In the genomic region with DNA sequence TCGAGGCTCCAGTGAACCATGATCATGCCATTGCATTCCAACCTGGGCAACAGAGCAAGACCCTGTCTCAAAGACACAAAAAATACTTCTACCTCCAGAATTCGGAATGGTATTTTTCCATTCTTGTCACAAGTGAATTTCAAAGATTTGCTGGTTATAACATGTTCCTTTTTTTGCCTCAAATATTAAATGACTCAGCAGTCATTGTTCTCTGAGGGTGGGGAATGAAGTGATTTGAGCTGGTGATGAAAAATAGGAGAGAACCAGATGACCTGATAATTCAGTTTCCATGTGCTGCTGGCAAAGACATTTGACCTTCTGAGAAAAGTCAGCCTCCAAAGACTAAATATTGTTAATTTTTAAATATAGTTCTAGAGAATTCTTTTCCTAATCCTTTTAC, we compare ENCODE assay signal across 15 cellular contexts.
DNase-seq lines count a peak whose midpoint lies in the region; ATAC-seq and TF ChIP-seq lines count a peak whose summit lies in the region.
"Had no signal": no experiment of that assay in that cellular context is flagged by ENCODE, and none has a peak within 500 bp of the region (broad histone marks: within the 10 kb centered on the region; RNA-seq: fewer than 3 reads in every experiment).

No MANE protein-coding gene starts in this region.

- H3K27ac ChIP-seq in RWPE1 (no peak overlapping the region; the same call in 1 of the 2 replicates), caudate nucleus (ENCODE audit: low read depth, low read length) (peak overlapping the region; percentile 80), foreskin keratinocyte (no peak overlapping the region)
- H3K27ac ChIP-seq: BLaER1 had no signal

- H3K27me3 ChIP-seq in foreskin keratinocyte = no peaks in the 10 kb centered on the region
- H3K27me3 ChIP-seq: BLaER1 had no signal

- DNase-seq in RWPE1 (ENCODE audit: low spot score) (peak; percentile 6), caudate nucleus (lab: John Stamatoyannopoulos, UW) (peak in 1 of 61 donors; percentile 11), foreskin keratinocyte (peak; percentile 27 to 69), putamen (ENCODE audit: low spot score) (peak; percentile 18), RPMI8226 (no peak), hypothalamus (lab: John Stamatoyannopoulos, UW) (no peak)
- no peak for DNase-seq in effector CD8-positive, alpha-beta T cell (lab: John Stamatoyannopoulos, UW)
- DNase-seq: 8988T; CD4-positive, alpha-beta memory T cell; DMS79 treated with DMSO at 0.1 percent for 48 hours; GF-D8; HCEC 1CT had no signal

- peaks cover 10% of the 10 kb centered on the region for H3K4me1 ChIP-seq in foreskin keratinocyte
- H3K4me1 ChIP-seq: BLaER1 had no signal

- peak; percentile 54 for ATAC-seq in foreskin keratinocyte
- ATAC-seq: GM23338, HepG2 had no signal

- CTCF ChIA-PET in RWPE1 (lab: Yijun Ruan, JAX) = no interaction called here

- POLR2A ChIA-PET in RWPE1 (lab: Yijun Ruan, JAX; ENCODE audit: low non-redundant PET) = no interaction called here

- TF ChIP-seq CTCF in RWPE1 (conservative IDR thresholded peaks at IDR 0.05; ENCODE audit: low read depth) (no peak), foreskin keratinocyte (conservative IDR thresholded peaks at IDR 0.05) (no peak)

Comparison
In these comparisons a context has a peak if more than half of its experiments do, and no peak if none do; other contexts are left out.
1. DNase-seq: peak in RWPE1 (single experiment), foreskin keratinocyte (2 of 2) and putamen (single experiment); none in RPMI8226 (single experiment), effector CD8-positive, alpha-beta T cell (single experiment) and hypothalamus (0 of 51).